In the genomic region with DNA sequence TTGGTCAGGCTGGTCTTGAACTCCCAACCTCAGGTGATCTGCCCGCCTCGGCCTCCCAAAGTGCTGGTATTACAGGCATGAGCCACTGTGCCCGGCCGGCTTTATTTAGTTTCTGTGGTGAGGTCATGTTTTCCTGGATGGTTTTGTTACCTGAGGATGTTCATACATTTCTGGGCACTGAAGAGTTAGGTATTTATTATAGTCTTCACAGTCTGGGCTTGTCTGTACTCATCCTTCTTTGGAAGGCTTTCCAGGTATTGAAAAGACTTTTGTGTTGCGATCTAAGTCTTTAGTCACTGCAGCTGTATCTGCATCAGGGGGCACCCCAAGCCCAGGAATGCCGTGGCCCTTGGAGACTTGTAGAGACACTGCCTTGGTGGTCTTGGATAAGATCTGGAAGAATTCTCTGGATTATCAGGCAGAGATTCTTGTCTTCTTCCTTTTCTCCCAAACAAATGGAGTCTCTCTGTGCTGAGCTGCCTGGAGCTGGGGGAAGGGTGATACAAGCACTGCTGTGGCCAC, we compare ENCODE assay signal across 22 cellular contexts. TPM values are rescaled to one million over a fixed set of nuclear protein-coding genes. Genes with fewer than 3 reads are reported as not detected.
DNase-seq lines count a peak whose midpoint lies in the region; FAIRE-seq and TF ChIP-seq lines count a peak whose summit lies in the region.
"Had no signal": no experiment of that assay in that cellular context is flagged by ENCODE, and none has a peak within 500 bp of the region (broad histone marks: within the 10 kb centered on the region; RNA-seq: fewer than 3 reads in every experiment).

No MANE protein-coding gene starts in this region.

- no peaks in the 10 kb centered on the region for H3K27me3 ChIP-seq in bronchial epithelial cell (ENCODE audit: control insufficient read depth, insufficient read depth, low read length)
- no peaks in the 10 kb centered on the region for H3K27me3 ChIP-seq in neural progenitor cell
- H3K27me3 ChIP-seq in endodermal cell (ENCODE audit: control insufficient read depth, insufficient read depth, low read length, poor library complexity, severe bottlenecking): no peaks in the 10 kb centered on the region
- H3K27me3 ChIP-seq: BLaER1 treated with 17β-estradiol and CSF1 and Interleukin-3, amounts not matched to agents 10 nM and 100 nM; Peyer's patch had no signal

- WGBS in endodermal cell (ENCODE audit: insufficient coverage in 1 of 2, insufficient read length in 1 of 2), 2 experiments: 94 to 96% methylated on average over 2 to 6 of the region's 6 CpGs

- no peak overlapping the region for H2AFZ ChIP-seq in neural progenitor cell (replicated peaks)

- no peak for DNase-seq in activated CD4-positive, alpha-beta T cell treated with anti-CD3 and anti-CD28 coated beads, Interleukin-2, amount 10 ng/mL, durations not matched to agents 7 days and 5 days
- DNase-seq in activated CD4-positive, alpha-beta T cell treated with anti-CD3 and anti-CD28 coated beads for 4 hours: no peak
- DNase-seq in bronchial epithelial cell (ENCODE audit: low read depth) (peak; percentile 94), neural progenitor cell (ENCODE audit: low spot score) (peak; percentile 40), endodermal cell (no peak), G401 (ENCODE audit: low spot score) (no peak)
- DNase-seq: ACHN; CD4-positive, alpha-beta memory T cell; DND-41; MV-4-11; NCI-H1694; NCI-H2081 treated with DMSO at 0.1 percent for 48 hours; NCI-H2171 treated with DMSO at 0.1 percent for 48 hours; NCI-H526; Peyer's patch had no signal

- no peaks in the 10 kb centered on the region for H3K4me1 ChIP-seq in neural progenitor cell
- peaks cover 5% of the 10 kb centered on the region for H3K4me1 ChIP-seq in endodermal cell (ENCODE audit: control insufficient read depth, insufficient read depth, low read length)

- CTCF ChIA-PET in activated CD4-positive, alpha-beta T cell treated with anti-CD3 and anti-CD28 coated beads, Interleukin-2, amount 10 ng/mL, durations not matched to agents 7 days and 5 days (lab: Charles Lee): no interaction called here

- peaks cover 3% of the 10 kb centered on the region for H3F3A ChIP-seq in neural progenitor cell (ENCODE audit: low read depth)

- H3K36me3 ChIP-seq in bronchial epithelial cell (ENCODE audit: control insufficient read depth, insufficient read depth, low read length) (no peaks in the 10 kb centered on the region), neural progenitor cell (no peaks in the 10 kb centered on the region), endodermal cell (ENCODE audit: control insufficient read depth, insufficient read depth, low read length) (no peaks in the 10 kb centered on the region)
- H3K36me3 ChIP-seq: BLaER1 treated with 17β-estradiol and CSF1 and Interleukin-3, amounts not matched to agents 10 nM and 100 nM; Peyer's patch had no signal

- H3K4me1 Mint-ChIP-seq in activated CD4-positive, alpha-beta T cell treated with anti-CD3 and anti-CD28 coated beads, Interleukin-2, amount 10 ng/mL, durations not matched to agents 7 days and 5 days: peaks cover 5% of the 10 kb centered on the region
- H3K4me1 Mint-ChIP-seq in neural progenitor cell: peaks cover 3% of the 10 kb centered on the region
- H3K4me1 Mint-ChIP-seq in endodermal cell: no peaks in the 10 kb centered on the region

- TF ChIP-seq CTCF in bronchial epithelial cell (IDR thresholded peaks at IDR 0.05; ENCODE audit: insufficient read depth, low read length, severe bottlenecking): peak; percentile 10
- peak; percentile 22 for TF ChIP-seq CTCF in neural progenitor cell (IDR thresholded peaks at IDR 0.05)
- no peak for TF ChIP-seq CTCF in endodermal cell (conservative IDR thresholded peaks at IDR 0.05)

- peak overlapping the region; percentile 1 for H3K27ac Mint-ChIP-seq in activated CD4-positive, alpha-beta T cell treated with anti-CD3 and anti-CD28 coated beads, Interleukin-2, amount 10 ng/mL, durations not matched to agents 7 days and 5 days
- H3K27ac Mint-ChIP-seq in neural progenitor cell (no peak overlapping the region), endodermal cell (no peak overlapping the region)
- H3K27ac Mint-ChIP-seq: CD4-positive, alpha-beta memory T cell; IgD-negative memory B cell had no signal

- in situ Hi-C loops in G401 (cut with HindIII; ENCODE audit: low sequenced_read_pairs): no loop called here

- H3K9me3 ChIP-seq in neural progenitor cell (ENCODE audit: low read depth): no peaks in the 10 kb centered on the region
- H3K9me3 ChIP-seq in endodermal cell (ENCODE audit: control insufficient read depth, low read length): no peaks in the 10 kb centered on the region
- H3K9me3 ChIP-seq: Peyer's patch had no signal

- no peak overlapping the region for H3K4me3 Mint-ChIP-seq in activated CD4-positive, alpha-beta T cell treated with anti-CD3 and anti-CD28 coated beads, Interleukin-2, amount 10 ng/mL, durations not matched to agents 7 days and 5 days
- H3K4me3 Mint-ChIP-seq in neural progenitor cell (no peak overlapping the region), endodermal cell (no peak overlapping the region)
- H3K4me3 Mint-ChIP-seq: CD4-positive, alpha-beta memory T cell had no signal

- H3K9me3 Mint-ChIP-seq in activated CD4-positive, alpha-beta T cell treated with anti-CD3 and anti-CD28 coated beads, Interleukin-2, amount 10 ng/mL, durations not matched to agents 7 days and 5 days: no peaks in the 10 kb centered on the region
- peaks cover 4% of the 10 kb centered on the region for H3K9me3 Mint-ChIP-seq in neural progenitor cell
- H3K9me3 Mint-ChIP-seq in endodermal cell: no peaks in the 10 kb centered on the region

- H3K79me2 ChIP-seq in neural progenitor cell (ENCODE audit: low read depth): no peaks in the 10 kb centered on the region

- POLR2A ChIA-PET in activated CD4-positive, alpha-beta T cell treated with anti-CD3 and anti-CD28 coated beads, Interleukin-2, amount 10 ng/mL, durations not matched to agents 7 days and 5 days (lab: Charles Lee): no interaction called here

- FAIRE-seq in bronchial epithelial cell (lab: Jason Lieb, UNC): no peak
- FAIRE-seq: GM12891 had no signal

- H3K4me2 ChIP-seq in neural progenitor cell: no peak overlapping the region
- H3K4me2 ChIP-seq: BLaER1 treated with 17β-estradiol and CSF1 and Interleukin-3, amounts not matched to agents 10 nM and 100 nM had no signal

- H3K27ac ChIP-seq in neural progenitor cell (no peak overlapping the region), endodermal cell (ENCODE audit: low read depth, low read length) (no peak overlapping the region)
- H3K27ac ChIP-seq: 22Rv1; BLaER1 treated with 17β-estradiol and CSF1 and Interleukin-3, amounts not matched to agents 10 nM and 100 nM; Peyer's patch had no signal

- no peaks in the 10 kb centered on the region for H3K36me3 Mint-ChIP-seq in activated CD4-positive, alpha-beta T cell treated with anti-CD3 and anti-CD28 coated beads, Interleukin-2, amount 10 ng/mL, durations not matched to agents 7 days and 5 days (ENCODE audit: low read depth)
- H3K36me3 Mint-ChIP-seq in neural progenitor cell: no peaks in the 10 kb centered on the region
- H3K36me3 Mint-ChIP-seq in endodermal cell (ENCODE audit: low read depth): no peaks in the 10 kb centered on the region

- H4K20me1 ChIP-seq in neural progenitor cell (ENCODE audit: low read depth): no peaks in the 10 kb centered on the region
- H4K20me1 ChIP-seq: BLaER1 treated with 17β-estradiol and CSF1 and Interleukin-3, amounts not matched to agents 10 nM and 100 nM had no signal

- H3K4me3 ChIP-seq in bronchial epithelial cell (ENCODE audit: low read depth, low read length): no peak overlapping the region
- no peak overlapping the region for H3K4me3 ChIP-seq in neural progenitor cell
- H3K4me3 ChIP-seq in endodermal cell (ENCODE audit: low read length): no peak overlapping the region
- H3K4me3 ChIP-seq: BLaER1 treated with 17β-estradiol and CSF1 and Interleukin-3, amounts not matched to agents 10 nM and 100 nM; Peyer's patch had no signal

- H3K9ac ChIP-seq in neural progenitor cell (no peak overlapping the region), endodermal cell (ENCODE audit: extremely low read depth, low read length, poor library complexity, severe bottlenecking) (no peak overlapping the region)
- H3K9ac ChIP-seq: BLaER1 treated with 17β-estradiol and CSF1 and Interleukin-3, amounts not matched to agents 10 nM and 100 nM had no signal

- H3K27me3 Mint-ChIP-seq in activated CD4-positive, alpha-beta T cell treated with anti-CD3 and anti-CD28 coated beads, Interleukin-2, amount 10 ng/mL, durations not matched to agents 7 days and 5 days: no peaks in the 10 kb centered on the region
- no peaks in the 10 kb centered on the region for H3K27me3 Mint-ChIP-seq in neural progenitor cell (ENCODE audit: insufficient read depth, low read depth)
- peaks cover 6% of the 10 kb centered on the region for H3K27me3 Mint-ChIP-seq in endodermal cell (ENCODE audit: insufficient read depth)
- H3K27me3 Mint-ChIP-seq: CD4-positive, alpha-beta memory T cell; IgD-negative memory B cell had no signal

RNA-seq across cellular contexts. Expression of a gene that starts 12.8 kb away (rescaled TPM):
- total RNA-seq in activated CD4-positive, alpha-beta T cell treated with anti-CD3 and anti-CD28 coated beads, Interleukin-2, amount 10 ng/mL, durations not matched to agents 7 days and 5 days: 10 to 100 TPM; 15.3 to 19.7 TPM
- total RNA-seq in bronchial epithelial cell: 5.3 and 5.5 TPM in 2 replicates
- 2.0 and 3.8 TPM in 2 replicates for total RNA-seq in neural progenitor cell (ENCODE audit: low replicate concordance)
- total RNA-seq in endodermal cell: 10 to 100 TPM in 1 of 2 donors, 1 to 10 TPM in 1; 9.4 to 11.3 TPM
- 4.8 TPM for polyA plus RNA-seq in endodermal cell (2013, experiment 1 of 2)
- polyA plus RNA-seq in endodermal cell (2013, experiment 2 of 2): 4.9 TPM
- 9.0 and 14.7 TPM in 2 replicates for total RNA-seq in G401 (2014; rRNA removed; shearing (Covaris generic))

RNA-seq across cellular contexts. Expression of a gene that starts 13.3 kb away (rescaled TPM):
- total RNA-seq in activated CD4-positive, alpha-beta T cell treated with anti-CD3 and anti-CD28 coated beads, Interleukin-2, amount 10 ng/mL, durations not matched to agents 7 days and 5 days: 10 to 100 TPM; 55.1 to 64.2 TPM
- 11.4 and 24.5 TPM in 2 replicates for total RNA-seq in bronchial epithelial cell
- total RNA-seq in neural progenitor cell (ENCODE audit: low replicate concordance): 24.7 and 55.1 TPM in 2 replicates
- total RNA-seq in endodermal cell: 10 to 100 TPM; 56.6 to 79.1 TPM
- polyA plus RNA-seq in endodermal cell (2013, experiment 1 of 2): 35.0 TPM
- polyA plus RNA-seq in endodermal cell (2013, experiment 2 of 2): 33.3 TPM
- 38.4 and 52.9 TPM in 2 replicates for total RNA-seq in G401 (2014; rRNA removed; shearing (Covaris generic))

RNA-seq across cellular contexts. Expression of a gene that starts 30.6 kb away (rescaled TPM):
- under 1 TPM in 1 of 2 experiments, not detected in 1; 0.17 TPM for total RNA-seq in activated CD4-positive, alpha-beta T cell treated with anti-CD3 and anti-CD28 coated beads, Interleukin-2, amount 10 ng/mL, durations not matched to agents 7 days and 5 days
- total RNA-seq in bronchial epithelial cell (0.53 and 1.0 TPM in 2 replicates), neural progenitor cell (ENCODE audit: low replicate concordance) (0.02 and 0.19 TPM in 2 replicates), endodermal cell (under 1 TPM; 0.15 to 0.22 TPM)
- polyA plus RNA-seq in endodermal cell (2013, experiment 1 of 2): 0.25 TPM
- polyA plus RNA-seq in endodermal cell (2013, experiment 2 of 2): 0.21 TPM
- total RNA-seq in G401 (2014; rRNA removed; shearing (Covaris generic)): 0.31 TPM in 1 of 2 replicates, not detected in the other
- total RNA-seq: Right ventricle myocardium superior had no signal
- polyA plus RNA-seq: IgD-negative memory B cell had no signal

RNA-seq across cellular contexts. Expression of a gene that starts 53.8 kb away (rescaled TPM):
- not detected for total RNA-seq in activated CD4-positive, alpha-beta T cell treated with anti-CD3 and anti-CD28 coated beads, Interleukin-2, amount 10 ng/mL, durations not matched to agents 7 days and 5 days
- total RNA-seq in bronchial epithelial cell: not detected in 2 replicates
- total RNA-seq in neural progenitor cell (ENCODE audit: low replicate concordance): 0.06 TPM in 1 of 2 replicates, not detected in the other
- under 1 TPM in 1 of 2 donors, not detected in 1; 0.11 TPM for total RNA-seq in endodermal cell
- polyA plus RNA-seq in endodermal cell (2013, experiment 1 of 2): 1.2 TPM
- polyA plus RNA-seq in endodermal cell (2013, experiment 2 of 2): 1.3 TPM
- not detected in 2 replicates for total RNA-seq in G401 (2014; rRNA removed; shearing (Covaris generic))
- total RNA-seq: CD4-positive, alpha-beta memory T cell; OCI-LY7; SK-MEL-5 had no signal
- polyA plus RNA-seq: CD4-positive, alpha-beta memory T cell; IgD-negative memory B cell had no signal

RNA-seq across cellular contexts. Expression of a gene that starts 59.7 kb away (rescaled TPM):
- total RNA-seq in activated CD4-positive, alpha-beta T cell treated with anti-CD3 and anti-CD28 coated beads, Interleukin-2, amount 10 ng/mL, durations not matched to agents 7 days and 5 days: 10 to 100 TPM; 19.5 to 19.6 TPM
- total RNA-seq in bronchial epithelial cell (10.8 and 14.8 TPM in 2 replicates), neural progenitor cell (ENCODE audit: low replicate concordance) (22.8 and 30.1 TPM in 2 replicates), endodermal cell (10 to 100 TPM; 74.6 to 90.6 TPM)
- polyA plus RNA-seq in endodermal cell (2013, experiment 1 of 2): 40.4 TPM
- 34.5 TPM for polyA plus RNA-seq in endodermal cell (2013, experiment 2 of 2)
- total RNA-seq in G401 (2014; rRNA removed; shearing (Covaris generic)): 19.2 and 23.6 TPM in 2 replicates

Comparison
In these comparisons a context has a peak if more than half of its experiments do, and no peak if none do; other contexts are left out.
1. DNase-seq: peak in bronchial epithelial cell (single experiment) and neural progenitor cell (single experiment); none in activated CD4-positive, alpha-beta T cell treated with anti-CD3 and anti-CD28 coated beads, Interleukin-2, amount 10 ng/mL, durations not matched to agents 7 days and 5 days (single experiment), activated CD4-positive, alpha-beta T cell treated with anti-CD3 and anti-CD28 coated beads for 4 hours (0 of 2), endodermal cell (single experiment) and G401 (single experiment).